In genomic region chr5:79513519-79514390, GRCh38 we compare ENCODE assay signal across 1 cellular context.
A peak's percentile ranks its signal among the peaks of the same experiment; 100 is the strongest.
TF ChIP-seq lines count a peak whose summit lies in the region.

Gene HOMER1 (minus strand): TSS chr5:79514134. CDS start chr5:79512774, 1,360 bp downstream.

TF ChIP-seq in K562, 482 proteins besides CTCF, POLR2A, EP300 and RAD21 (continued from another document and continues in another):
- TF ChIP-seq ID3 (CRISPR knock-in tag; IDR thresholded peaks at IDR 0.05) (no peak), ID3 (tag; IDR thresholded peaks at IDR 0.05) (no peak), POLR3G (IDR thresholded peaks at IDR 0.05; ENCODE audit: extremely low read depth, insufficient read length, insufficient replicate concordance) (no peak), HIVEP1 (CRISPR knock-in tag; IDR thresholded peaks at IDR 0.05) (no peak), KLF10 (CRISPR knock-in tag; IDR thresholded peaks at IDR 0.05) (no peak), SMAD1 (IDR thresholded peaks at IDR 0.05; ENCODE audit: low read depth, low read length, partially characterized antibody) (no peak), MGA (IDR thresholded peaks at IDR 0.05) (peak; percentile 97), DNMT1 (IDR thresholded peaks at IDR 0.05) (no peak), RNF2 (IDR thresholded peaks at IDR 0.05) (peak; percentile 47; the same call in 1 of the 2 replicates), CBX3 (IDR thresholded peaks at IDR 0.05; ENCODE audit: borderline replicate concordance in 1 of 2, low read length in 2 of 2) (peak in 1 of 2 experiments; percentile 25; a peak in 1 of 3 replicates), NRF1 (conservative IDR thresholded peaks at IDR 0.05 in 1 of 2, IDR thresholded peaks at IDR 0.05 in 1 of 2) (peak; percentile 62 to 69; a peak in 3 of 4 replicates), ZBTB8A (IDR thresholded peaks at IDR 0.05; ENCODE audit: partially characterized antibody) (no peak), RBM17 (IDR thresholded peaks at IDR 0.05; ENCODE audit: borderline replicate concordance, low read depth, low read length) (no peak), KDM1A (IDR thresholded peaks at IDR 0.05) (no peak), YY1 (IDR thresholded peaks at IDR 0.05; ENCODE audit: borderline replicate concordance in 1 of 3, control insufficient read depth in 1 of 3, extremely low read depth in 1 of 3, insufficient read depth in 3 of 3, insufficient read length in 1 of 3, insufficient replicate concordance in 2 of 3, low read depth in 1 of 3, low read length in 2 of 3) (peak in 2 of 3 experiments; percentile 12 to 19), ARID3A (IDR thresholded peaks at IDR 0.05; ENCODE audit: borderline replicate concordance, low read depth, low read length) (no peak), HOMEZ (CRISPR knock-in tag; IDR thresholded peaks at IDR 0.05) (no peak), ZNF347 (CRISPR knock-in tag; IDR thresholded peaks at IDR 0.05; ENCODE audit: low read depth) (no peak), ZNF57 (CRISPR knock-in tag; IDR thresholded peaks at IDR 0.05) (no peak), PHF8 (IDR thresholded peaks at IDR 0.05; ENCODE audit: borderline replicate concordance, low read length) (peak; percentile 88; the same call in 1 of the 2 replicates), ARID4B (CRISPR knock-in tag; IDR thresholded peaks at IDR 0.05) (no peak), SIN3A (IDR thresholded peaks at IDR 0.05; ENCODE audit: borderline replicate concordance in 2 of 2, control insufficient read depth in 1 of 2, low read depth in 2 of 2, low read length in 2 of 2) (0 out of 4 replicates have a peak, but pooled peaks of 1 of the 2 experiments have one; percentile 54), MAFF (IDR thresholded peaks at IDR 0.05; ENCODE audit: low read length) (no peak), RAD51 (IDR thresholded peaks at IDR 0.05; ENCODE audit: borderline replicate concordance, low read depth) (no peak), THAP7 (CRISPR knock-in tag; IDR thresholded peaks at IDR 0.05) (no peak), FIP1L1 (IDR thresholded peaks at IDR 0.05; ENCODE audit: low read depth, low read length, poor library complexity, severe bottlenecking) (peak; percentile 70), PRMT5 (CRISPR knock-in tag; IDR thresholded peaks at IDR 0.05) (peak; percentile 33; the same call in 1 of the 2 replicates), XRCC4 (IDR thresholded peaks at IDR 0.05; ENCODE audit: extremely low read depth, insufficient read depth, insufficient read length) (no peak), HNRNPUL1 (IDR thresholded peaks at IDR 0.05; ENCODE audit: low read length) (no peak), EHMT2 (IDR thresholded peaks at IDR 0.05) (no peak), ZNF253 (CRISPR knock-in tag; conservative IDR thresholded peaks at IDR 0.05) (no peak), ZNF23 (CRISPR knock-in tag; IDR thresholded peaks at IDR 0.05) (no peak), FOXJ3 (CRISPR knock-in tag; IDR thresholded peaks at IDR 0.05) (no peak), FOXP4 (CRISPR knock-in tag; IDR thresholded peaks at IDR 0.05; ENCODE audit: borderline replicate concordance) (peak; percentile 76), ZNF316 (IDR thresholded peaks at IDR 0.05) (no peak), DPF2 (IDR thresholded peaks at IDR 0.05) (no peak)
